17 cellular contexts compared by ENCODE assay signal in the genomic region with DNA sequence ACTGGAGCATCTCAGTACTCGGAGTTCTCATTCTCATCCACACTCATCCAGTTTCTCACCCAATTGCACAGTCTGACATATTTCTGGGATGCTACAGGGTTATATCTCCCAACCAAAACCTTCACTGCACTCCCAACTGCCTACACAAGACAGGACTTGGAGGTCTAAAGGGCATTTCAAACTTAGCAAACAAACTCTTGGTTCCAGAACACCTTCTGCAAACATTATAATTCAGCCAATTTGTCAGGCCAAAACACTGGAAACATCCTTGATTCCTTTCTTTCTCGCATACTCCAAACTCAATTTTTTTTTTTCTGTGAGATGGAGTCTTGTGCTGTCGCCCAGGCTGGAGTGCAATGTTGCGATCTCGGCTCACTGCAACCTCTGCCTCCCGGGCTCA. TPM values are rescaled to one million over a fixed set of nuclear protein-coding genes. Genes with fewer than 3 reads are reported as not detected.
DNase-seq lines count a peak whose midpoint lies in the region; ATAC-seq lines count a peak whose summit lies in the region.
"Had no signal": no experiment of that assay in that cellular context is flagged by ENCODE, and none has a peak within 500 bp of the region (broad histone marks: within the 10 kb centered on the region; RNA-seq: fewer than 3 reads in every experiment).

No MANE protein-coding gene starts in this region.

- H2AFZ ChIP-seq in trophoblast cell (ENCODE audit: insufficient read depth, low read length, poor library complexity): no peak overlapping the region

- H3K4me3 Mint-ChIP-seq in T-helper 2 cell treated with Interferon-gamma antibody and Interleukin-4, amounts not matched to agents 5 μg/mL and 100 μg/mL, for 36 hours: peak overlapping the region; percentile 78
- peak overlapping the region; percentile 84 for H3K4me3 Mint-ChIP-seq in activated naive CD8-positive, alpha-beta T cell treated with anti-CD3 and anti-CD28 coated beads, Interleukin-2, amount 10 ng/mL, durations not matched to agents 7 days and 5 days

- ATAC-seq in activated naive CD8-positive, alpha-beta T cell treated with anti-CD3 and anti-CD28 coated beads, Interleukin-2, amount 10 ng/mL, durations not matched to agents 7 days and 5 days (ENCODE audit: low read depth): no peak
- ATAC-seq in HG03469 (IDR thresholded peaks at IDR 0.05; ENCODE audit: unreplicated experiment): no peak
- ATAC-seq: heart right ventricle, left colon had no signal

- H3K79me2 ChIP-seq in trophoblast cell (ENCODE audit: control insufficient read depth, insufficient read depth, low read length, poor library complexity): no peaks in the 10 kb centered on the region

- H3K4ac ChIP-seq in trophoblast cell (ENCODE audit: low read depth, low read length): no peak overlapping the region

- no peak overlapping the region for H3K4me2 ChIP-seq in trophoblast cell (ENCODE audit: low read length)

- peaks cover 82% of the 10 kb centered on the region for H3K4me1 Mint-ChIP-seq in T-helper 2 cell treated with Interferon-gamma antibody and Interleukin-4, amounts not matched to agents 5 μg/mL and 100 μg/mL, for 36 hours (ENCODE audit: low read depth)
- H3K4me1 Mint-ChIP-seq in activated naive CD8-positive, alpha-beta T cell treated with anti-CD3 and anti-CD28 coated beads, Interleukin-2, amount 10 ng/mL, durations not matched to agents 7 days and 5 days: peaks cover 77% of the 10 kb centered on the region

- H3K27me3 Mint-ChIP-seq in T-helper 2 cell treated with Interferon-gamma antibody and Interleukin-4, amounts not matched to agents 5 μg/mL and 100 μg/mL, for 36 hours (ENCODE audit: low read depth): no peaks in the 10 kb centered on the region
- no peaks in the 10 kb centered on the region for H3K27me3 Mint-ChIP-seq in activated naive CD8-positive, alpha-beta T cell treated with anti-CD3 and anti-CD28 coated beads, Interleukin-2, amount 10 ng/mL, durations not matched to agents 7 days and 5 days

- no peak overlapping the region for H3K18ac ChIP-seq in trophoblast cell (ENCODE audit: low read length)

- no peaks in the 10 kb centered on the region for H3K36me3 ChIP-seq in trophoblast cell (ENCODE audit: control insufficient read depth in 1 of 2, insufficient read depth in 2 of 2, low read length in 2 of 2)
- H3K36me3 ChIP-seq: thyroid gland had no signal

- peaks cover 8 to 19% of the 10 kb centered on the region in 2 experiments for H3K4me1 ChIP-seq in trophoblast cell (ENCODE audit: control insufficient read depth in 1 of 2, insufficient read depth in 2 of 2, low read length in 2 of 2)
- H3K4me1 ChIP-seq: thyroid gland had no signal

- peak overlapping the region; percentile 43 for H4K91ac ChIP-seq in trophoblast cell (ENCODE audit: low read depth, low read length)

- H4K8ac ChIP-seq in trophoblast cell (ENCODE audit: low read depth, low read length): no peak overlapping the region

- H3K4me3 ChIP-seq in trophoblast cell (ENCODE audit: low read depth, low read length): no peak overlapping the region
- H3K4me3 ChIP-seq: heart right ventricle, thyroid gland had no signal

- peak overlapping the region; percentile 71 for H2BK120ac ChIP-seq in trophoblast cell (ENCODE audit: insufficient read depth, low read length, poor library complexity)

- H3K36me3 Mint-ChIP-seq in T-helper 2 cell treated with Interferon-gamma antibody and Interleukin-4, amounts not matched to agents 5 μg/mL and 100 μg/mL, for 36 hours (ENCODE audit: low read depth): peaks cover 79% of the 10 kb centered on the region
- peaks cover 45% of the 10 kb centered on the region for H3K36me3 Mint-ChIP-seq in activated naive CD8-positive, alpha-beta T cell treated with anti-CD3 and anti-CD28 coated beads, Interleukin-2, amount 10 ng/mL, durations not matched to agents 7 days and 5 days

- peak overlapping the region; percentile 1 for H2BK12ac ChIP-seq in trophoblast cell (ENCODE audit: low read length)

- H3K9me3 ChIP-seq in trophoblast cell (ENCODE audit: insufficient read depth, low read depth, low read length): no peaks in the 10 kb centered on the region
- H3K9me3 ChIP-seq: heart right ventricle, thyroid gland had no signal

- H2AK5ac ChIP-seq in trophoblast cell (ENCODE audit: low read length): no peak overlapping the region

- no peak overlapping the region for H3K14ac ChIP-seq in trophoblast cell (ENCODE audit: low read length)

- POLR2A ChIA-PET in activated naive CD8-positive, alpha-beta T cell treated with anti-CD3 and anti-CD28 coated beads, Interleukin-2, amount 10 ng/mL, durations not matched to agents 7 days and 5 days (lab: Charles Lee): interaction anchor here (2.0 kb wide), 1 partner anchor 17 kb away, joined by 13 read pairs; no protein-coding TSS in a partner anchor

- no CpG with 5 or more reads among the region's 6 CpGs for WGBS in trophoblast cell (ENCODE audit: extremely low coverage, insufficient coverage, insufficient read length)

- H3K27me3 ChIP-seq in trophoblast cell (ENCODE audit: insufficient read depth, low read length): no peaks in the 10 kb centered on the region
- H3K27me3 ChIP-seq: heart right ventricle, thyroid gland had no signal

- no peak overlapping the region for H3K9ac ChIP-seq in trophoblast cell (ENCODE audit: low read length)

- no peaks in the 10 kb centered on the region for H3K9me3 Mint-ChIP-seq in T-helper 2 cell treated with Interferon-gamma antibody and Interleukin-4, amounts not matched to agents 5 μg/mL and 100 μg/mL, for 36 hours
- no peaks in the 10 kb centered on the region for H3K9me3 Mint-ChIP-seq in activated naive CD8-positive, alpha-beta T cell treated with anti-CD3 and anti-CD28 coated beads, Interleukin-2, amount 10 ng/mL, durations not matched to agents 7 days and 5 days

- peak overlapping the region; percentile 16 for H2BK5ac ChIP-seq in trophoblast cell (ENCODE audit: low read depth, low read length, poor library complexity)

- no peak overlapping the region for H3K27ac ChIP-seq in trophoblast cell (ENCODE audit: low read depth, low read length)
- H3K27ac ChIP-seq: thyroid gland had no signal

- peaks cover 12% of the 10 kb centered on the region for H3K79me1 ChIP-seq in trophoblast cell (ENCODE audit: low read length)

- peak overlapping the region; percentile 93 for H3K27ac Mint-ChIP-seq in T-helper 2 cell treated with Interferon-gamma antibody and Interleukin-4, amounts not matched to agents 5 μg/mL and 100 μg/mL, for 36 hours
- H3K27ac Mint-ChIP-seq in activated naive CD8-positive, alpha-beta T cell treated with anti-CD3 and anti-CD28 coated beads, Interleukin-2, amount 10 ng/mL, durations not matched to agents 7 days and 5 days: peak overlapping the region; percentile 96

- no peak overlapping the region for H4K12ac ChIP-seq in trophoblast cell (ENCODE audit: low read depth, low read length)

- no peak for DNase-seq in T-helper 2 cell treated with Interferon-gamma antibody and Interleukin-4, amounts not matched to agents 5 μg/mL and 100 μg/mL, for 36 hours (ENCODE audit: low spot score)
- DNase-seq in T-helper 2 cell: no peak
- peak; percentile 58 to 71 for DNase-seq in Kasumi-1 (lab: John Stamatoyannopoulos, UW)
- no peak for DNase-seq in activated naive CD8-positive, alpha-beta T cell treated with anti-CD3 and anti-CD28 coated beads, Interleukin-2, amount 10 ng/mL, durations not matched to agents 7 days and 5 days
- no peak for DNase-seq in trophoblast cell
- DNase-seq in iPS-NIHi7 (ENCODE audit: extremely low spot score): no peak
- DNase-seq in amniotic stem cell (lab: John Stamatoyannopoulos, UW): no peak
- DNase-seq: activated CD4-positive, CD25-positive, alpha-beta regulatory T cell; heart right ventricle; NCI-H1694 treated with DMSO at 0.1 percent for 48 hours; SHP77; thyroid gland had no signal

- H3K23ac ChIP-seq in trophoblast cell (ENCODE audit: low read length): no peak overlapping the region

RNA-seq across cellular contexts. Expression of a gene that starts 7.9 kb away (rescaled TPM):
- total RNA-seq in activated naive CD8-positive, alpha-beta T cell treated with anti-CD3 and anti-CD28 coated beads, Interleukin-2, amount 10 ng/mL, durations not matched to agents 7 days and 5 days: 10 to 100 TPM; 41.3 to 42.6 TPM
- 0.01 TPM in 1 of 2 replicates, not detected in the other for polyA plus RNA-seq in trophoblast cell (2013)
- total RNA-seq: cerebellum, epithelial cell of proximal tubule, skeletal muscle tissue had no signal

RNA-seq across cellular contexts. Expression of a gene that starts 59.6 kb away (rescaled TPM):
- 10 to 100 TPM; 58.5 to 66.8 TPM for total RNA-seq in activated naive CD8-positive, alpha-beta T cell treated with anti-CD3 and anti-CD28 coated beads, Interleukin-2, amount 10 ng/mL, durations not matched to agents 7 days and 5 days
- not detected in 2 replicates for polyA plus RNA-seq in trophoblast cell (2013)
- total RNA-seq: epithelial cell of proximal tubule had no signal

Comparison
In these comparisons a context has a peak if more than half of its experiments do, and no peak if none do; other contexts are left out.
1. DNase-seq: peak in Kasumi-1 (2 of 2); none in T-helper 2 cell treated with Interferon-gamma antibody and Interleukin-4, amounts not matched to agents 5 μg/mL and 100 μg/mL, for 36 hours (single experiment), T-helper 2 cell (0 of 5), activated naive CD8-positive, alpha-beta T cell treated with anti-CD3 and anti-CD28 coated beads, Interleukin-2, amount 10 ng/mL, durations not matched to agents 7 days and 5 days (single experiment), trophoblast cell (0 of 2), iPS-NIHi7 (single experiment) and amniotic stem cell (single experiment).